ENCODE assay signal across 1 cellular context in genomic region chr22:19765477-19766234, GRCh38.
TF ChIP-seq lines count a peak whose summit lies in the region.

No MANE protein-coding gene starts in this region.

TF ChIP-seq in K562, 482 proteins besides CTCF, POLR2A, EP300 and RAD21 (continued from another document and continues in another):
- TF ChIP-seq E2F6 (IDR thresholded peaks at IDR 0.05; ENCODE audit: borderline replicate concordance in 1 of 2, extremely low read depth in 1 of 2, insufficient read depth in 1 of 2, insufficient read length in 1 of 2, low read depth in 1 of 2, low read length in 1 of 2, poor library complexity in 1 of 2, severe bottlenecking in 1 of 2) (peak in 1 of 2 experiments; percentile 76), GATAD2B (IDR thresholded peaks at IDR 0.05; ENCODE audit: borderline replicate concordance) (no peak), NR2C1 (IDR thresholded peaks at IDR 0.05) (no peak), NR2C1 (tag; IDR thresholded peaks at IDR 0.05) (peak; percentile 25; the same call in 1 of the 2 replicates), CTBP1 (IDR thresholded peaks at IDR 0.05; ENCODE audit: borderline replicate concordance) (peak; percentile 70), NFIC (IDR thresholded peaks at IDR 0.05) (0 out of 2 replicates have a peak, but pooled peaks have one; percentile 12), KHSRP (IDR thresholded peaks at IDR 0.05) (no peak), CEBPG (CRISPR knock-in tag; IDR thresholded peaks at IDR 0.05) (no peak), CEBPG (tag; conservative IDR thresholded peaks at IDR 0.05 in 1 of 2, IDR thresholded peaks at IDR 0.05 in 1 of 2) (peak in 1 of 2 experiments; percentile 45; a peak in 2 of 4 replicates), BHLHE40 (IDR thresholded peaks at IDR 0.05; ENCODE audit: low read length) (peak; percentile 50; the same call in 1 of the 2 replicates), ZNF512 (tag; IDR thresholded peaks at IDR 0.05) (no peak), TBL1XR1 (IDR thresholded peaks at IDR 0.05; ENCODE audit: low read length in 2 of 2) (0 out of 4 replicates have a peak, but pooled peaks of 1 of the 2 experiments have one; percentile 29), THAP12 (CRISPR knock-in tag; IDR thresholded peaks at IDR 0.05) (0 out of 2 replicates have a peak, but pooled peaks have one; percentile 21), ELF1 (tag; IDR thresholded peaks at IDR 0.05) (peak; percentile 5; the same call in 1 of the 2 replicates), PHF8 (IDR thresholded peaks at IDR 0.05; ENCODE audit: borderline replicate concordance, low read length) (peak; percentile 37; the same call in 1 of the 2 replicates), CBFA2T3 (IDR thresholded peaks at IDR 0.05) (0 out of 2 replicates have a peak, but pooled peaks have one; percentile 2), GABPB2 (CRISPR knock-in tag; conservative IDR thresholded peaks at IDR 0.05) (no peak), NR2C2 (CRISPR knock-in tag; IDR thresholded peaks at IDR 0.05) (no peak), NR2C2 (tag; IDR thresholded peaks at IDR 0.05) (peak; percentile 66; the same call in 1 of the 2 replicates), PHF20 (IDR thresholded peaks at IDR 0.05; ENCODE audit: partially characterized antibody) (peak; percentile 30), JUND (IDR thresholded peaks at IDR 0.05; ENCODE audit: borderline replicate concordance, low read depth, low read length) (peak; percentile 9; the same call in 1 of the 2 replicates), JUND (tag; IDR thresholded peaks at IDR 0.05; ENCODE audit: borderline replicate concordance, low read depth, low read length) (no peak), NR3C1 (CRISPR knock-in tag; IDR thresholded peaks at IDR 0.05) (no peak), RBFOX2 (IDR thresholded peaks at IDR 0.05; ENCODE audit: low read depth, low read length) (peak; percentile 46; the same call in 1 of the 2 replicates), PRDM10 (IDR thresholded peaks at IDR 0.05; ENCODE audit: partially characterized antibody) (peak; percentile 47), HMGN3 (IDR thresholded peaks at IDR 0.05; ENCODE audit: borderline replicate concordance, extremely low read depth, insufficient read length, low read depth, low read length) (peak; percentile 29), SNRNP70 (optimal IDR thresholded peaks at IDR 0.05; ENCODE audit: low read depth, low read length) (peak; percentile 4), SAFB (IDR thresholded peaks at IDR 0.05; ENCODE audit: borderline replicate concordance, low read depth, low read length) (peak; percentile 66; the same call in 1 of the 2 replicates), E2F8 (IDR thresholded peaks at IDR 0.05; ENCODE audit: low read depth, partially characterized antibody) (no peak), ZNF445 (CRISPR knock-in tag; IDR thresholded peaks at IDR 0.05; ENCODE audit: low read depth) (no peak), STAT6 (CRISPR knock-in tag; IDR thresholded peaks at IDR 0.05) (0 out of 2 replicates have a peak, but pooled peaks have one; percentile 13), ZNF395 (CRISPR knock-in tag; IDR thresholded peaks at IDR 0.05) (0 out of 2 replicates have a peak, but pooled peaks have one; percentile 10), KLF13 (tag; IDR thresholded peaks at IDR 0.05; ENCODE audit: borderline replicate concordance, low read depth) (0 out of 2 replicates have a peak, but pooled peaks have one; percentile 14), POLR2G (IDR thresholded peaks at IDR 0.05; ENCODE audit: low read depth, low read length) (peak; percentile 44), MEIS2 (IDR thresholded peaks at IDR 0.05; ENCODE audit: partially characterized antibody) (no peak), CBX5 (IDR thresholded peaks at IDR 0.05; ENCODE audit: borderline replicate concordance, low read depth) (peak; percentile 15; the same call in 1 of the 2 replicates)
